In genomic region chr7:139397192-139397591, GRCh38 we compare ENCODE assay signal across 1 cellular context.
TF ChIP-seq lines count a peak whose summit lies in the region.

No MANE protein-coding gene starts in this region.

TF ChIP-seq in GM23338, 12 proteins besides CTCF, POLR2A, EP300 and RAD21:
- TF ChIP-seq, protein P1, sequence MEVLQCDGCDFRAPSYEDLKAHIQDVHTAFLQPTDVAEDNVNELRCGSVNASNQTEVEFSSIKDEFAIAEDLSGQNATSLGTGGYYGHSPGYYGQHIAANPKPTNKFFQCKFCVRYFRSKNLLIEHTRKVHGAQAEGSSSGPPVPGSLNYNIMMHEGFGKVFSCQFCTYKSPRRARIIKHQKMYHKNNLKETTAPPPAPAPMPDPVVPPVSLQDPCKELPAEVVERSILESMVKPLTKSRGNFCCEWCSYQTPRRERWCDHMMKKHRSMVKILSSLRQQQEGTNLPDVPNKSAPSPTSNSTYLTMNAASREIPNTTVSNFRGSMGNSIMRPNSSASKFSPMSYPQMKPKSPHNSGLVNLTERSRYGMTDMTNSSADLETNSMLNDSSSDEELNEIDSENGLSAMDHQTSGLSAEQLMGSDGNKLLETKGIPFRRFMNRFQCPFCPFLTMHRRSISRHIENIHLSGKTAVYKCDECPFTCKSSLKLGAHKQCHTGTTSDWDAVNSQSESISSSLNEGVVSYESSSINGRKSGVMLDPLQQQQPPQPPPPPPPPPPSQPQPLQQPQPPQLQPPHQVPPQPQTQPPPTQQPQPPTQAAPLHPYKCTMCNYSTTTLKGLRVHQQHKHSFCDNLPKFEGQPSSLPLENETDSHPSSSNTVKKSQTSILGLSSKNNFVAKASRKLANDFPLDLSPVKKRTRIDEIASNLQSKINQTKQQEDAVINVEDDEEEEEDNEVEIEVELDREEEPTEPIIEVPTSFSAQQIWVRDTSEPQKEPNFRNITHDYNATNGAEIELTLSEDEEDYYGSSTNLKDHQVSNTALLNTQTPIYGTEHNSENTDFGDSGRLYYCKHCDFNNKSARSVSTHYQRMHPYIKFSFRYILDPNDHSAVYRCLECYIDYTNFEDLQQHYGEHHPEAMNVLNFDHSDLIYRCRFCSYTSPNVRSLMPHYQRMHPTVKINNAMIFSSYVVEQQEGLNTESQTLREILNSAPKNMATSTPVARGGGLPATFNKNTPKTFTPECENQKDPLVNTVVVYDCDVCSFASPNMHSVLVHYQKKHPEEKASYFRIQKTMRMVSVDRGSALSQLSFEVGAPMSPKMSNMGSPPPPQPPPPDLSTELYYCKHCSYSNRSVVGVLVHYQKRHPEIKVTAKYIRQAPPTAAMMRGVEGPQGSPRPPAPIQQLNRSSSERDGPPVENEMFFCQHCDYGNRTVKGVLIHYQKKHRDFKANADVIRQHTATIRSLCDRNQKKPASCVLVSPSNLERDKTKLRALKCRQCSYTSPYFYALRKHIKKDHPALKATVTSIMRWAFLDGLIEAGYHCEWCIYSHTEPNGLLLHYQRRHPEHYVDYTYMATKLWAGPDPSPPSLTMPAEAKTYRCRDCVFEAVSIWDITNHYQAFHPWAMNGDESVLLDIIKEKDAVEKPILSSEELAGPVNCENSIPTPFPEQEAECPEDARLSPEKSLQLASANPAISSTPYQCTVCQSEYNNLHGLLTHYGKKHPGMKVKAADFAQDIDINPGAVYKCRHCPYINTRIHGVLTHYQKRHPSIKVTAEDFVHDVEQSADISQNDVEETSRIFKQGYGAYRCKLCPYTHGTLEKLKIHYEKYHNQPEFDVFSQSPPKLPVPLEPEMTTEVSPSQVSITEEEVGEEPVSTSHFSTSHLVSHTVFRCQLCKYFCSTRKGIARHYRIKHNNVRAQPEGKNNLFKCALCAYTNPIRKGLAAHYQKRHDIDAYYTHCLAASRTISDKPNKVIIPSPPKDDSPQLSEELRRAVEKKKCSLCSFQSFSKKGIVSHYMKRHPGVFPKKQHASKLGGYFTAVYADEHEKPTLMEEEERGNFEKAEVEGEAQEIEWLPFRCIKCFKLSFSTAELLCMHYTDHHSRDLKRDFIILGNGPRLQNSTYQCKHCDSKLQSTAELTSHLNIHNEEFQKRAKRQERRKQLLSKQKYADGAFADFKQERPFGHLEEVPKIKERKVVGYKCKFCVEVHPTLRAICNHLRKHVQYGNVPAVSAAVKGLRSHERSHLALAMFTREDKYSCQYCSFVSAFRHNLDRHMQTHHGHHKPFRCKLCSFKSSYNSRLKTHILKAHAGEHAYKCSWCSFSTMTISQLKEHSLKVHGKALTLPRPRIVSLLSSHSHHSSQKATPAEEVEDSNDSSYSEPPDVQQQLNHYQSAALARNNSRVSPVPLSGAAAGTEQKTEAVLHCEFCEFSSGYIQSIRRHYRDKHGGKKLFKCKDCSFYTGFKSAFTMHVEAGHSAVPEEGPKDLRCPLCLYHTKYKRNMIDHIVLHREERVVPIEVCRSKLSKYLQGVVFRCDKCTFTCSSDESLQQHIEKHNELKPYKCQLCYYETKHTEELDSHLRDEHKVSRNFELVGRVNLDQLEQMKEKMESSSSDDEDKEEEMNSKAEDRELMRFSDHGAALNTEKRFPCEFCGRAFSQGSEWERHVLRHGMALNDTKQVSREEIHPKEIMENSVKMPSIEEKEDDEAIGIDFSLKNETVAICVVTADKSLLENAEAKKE (CRISPR knock-in tag; IDR thresholded peaks at IDR 0.05) = no peak
- TF ChIP-seq EZH2 (IDR thresholded peaks at IDR 0.05; ENCODE audit: low read depth, unreplicated experiment) (no peak), CREB1 (CRISPR knock-in tag; IDR thresholded peaks at IDR 0.05; ENCODE audit: low read depth) (no peak), STAT1 (IDR thresholded peaks at IDR 0.05; ENCODE audit: unreplicated experiment) (no peak)
- TF ChIP-seq, protein P2, sequence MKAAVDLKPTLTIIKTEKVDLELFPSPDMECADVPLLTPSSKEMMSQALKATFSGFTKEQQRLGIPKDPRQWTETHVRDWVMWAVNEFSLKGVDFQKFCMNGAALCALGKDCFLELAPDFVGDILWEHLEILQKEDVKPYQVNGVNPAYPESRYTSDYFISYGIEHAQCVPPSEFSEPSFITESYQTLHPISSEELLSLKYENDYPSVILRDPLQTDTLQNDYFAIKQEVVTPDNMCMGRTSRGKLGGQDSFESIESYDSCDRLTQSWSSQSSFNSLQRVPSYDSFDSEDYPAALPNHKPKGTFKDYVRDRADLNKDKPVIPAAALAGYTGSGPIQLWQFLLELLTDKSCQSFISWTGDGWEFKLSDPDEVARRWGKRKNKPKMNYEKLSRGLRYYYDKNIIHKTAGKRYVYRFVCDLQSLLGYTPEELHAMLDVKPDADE (IDR thresholded peaks at IDR 0.05) = no peak
TF ChIP-seq in GM23338: peak in this region for 0.
